8 cellular contexts compared by ENCODE assay signal in the genomic region with DNA sequence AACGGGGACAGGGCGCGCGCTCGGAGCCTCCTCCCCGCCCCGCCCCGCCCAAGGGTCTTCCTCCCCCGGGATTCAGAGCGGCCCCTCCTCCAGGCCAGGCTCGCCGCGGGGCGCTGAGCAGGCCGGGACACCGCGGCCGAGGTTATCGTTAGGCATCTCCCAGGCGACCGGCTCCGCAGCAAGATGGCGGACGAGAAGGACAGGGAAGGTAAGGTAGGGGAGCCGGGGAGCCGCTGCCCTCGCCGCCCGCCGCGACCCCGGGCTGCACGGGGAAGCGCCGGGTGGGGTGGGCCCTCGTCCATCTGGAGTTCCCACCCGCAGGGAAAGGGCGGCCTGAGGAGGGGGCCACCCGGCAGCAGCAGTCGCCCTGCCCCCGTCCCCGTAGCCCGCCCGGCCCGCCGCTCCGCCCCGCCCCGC.
A peak's percentile ranks its signal among the peaks of the same experiment; 100 is the strongest.
DNase-seq lines count a peak whose midpoint lies in the region; ATAC-seq and TF ChIP-seq lines count a peak whose summit lies in the region.

No MANE protein-coding gene starts in this region.

- TF ChIP-seq CTCF in Caco-2 (IDR thresholded peaks at IDR 0.05; ENCODE audit: insufficient read depth in 1 of 2, low read depth in 1 of 2, low read length in 1 of 2, severe bottlenecking in 1 of 2, unreplicated experiment in 1 of 2) (no peak), fibroblast of the aortic adventitia (IDR thresholded peaks at IDR 0.05; ENCODE audit: insufficient read depth, low read length) (no peak)

- ATAC-seq in GM19468 (IDR thresholded peaks at IDR 0.05; ENCODE audit: extremely low read depth, unreplicated experiment) (peak; percentile 65), HG03565 (IDR thresholded peaks at IDR 0.05; ENCODE audit: unreplicated experiment) (peak; percentile 57), aorta (ENCODE audit: low FRiP score) (peak; percentile 75)

- peak overlapping the region; percentile 96 to 100 for H3K27ac ChIP-seq in aorta (ENCODE audit: low read depth in 1 of 2, low read length in 2 of 2)

- H3K4me3 Mint-ChIP-seq in Caco-2 (ENCODE audit: unreplicated experiment), result peak overlapping the region; percentile 91

- BruUV-seq in Caco-2 (replicated peaks; lab: Mats Ljungman, UMichigan), result no TSS peak

- H3K36me3 ChIP-seq in Caco-2 (ENCODE audit: control insufficient read depth, insufficient read depth, low read length), result no peaks in the 10 kb centered on the region
- H3K36me3 ChIP-seq in aorta (ENCODE audit: control insufficient read depth in 1 of 2, insufficient read depth in 2 of 2, low read length in 1 of 2), result no peaks in the 10 kb centered on the region

- H3K4me1 ChIP-seq in Caco-2, result peaks cover 21% of the 10 kb centered on the region
- H3K4me1 ChIP-seq in aorta (ENCODE audit: control insufficient read depth in 1 of 2, insufficient read depth in 2 of 2, low read length in 2 of 2), result peaks cover under 1 to 4% of the 10 kb centered on the region in 2 donors

- CTCF ChIA-PET in Caco-2 (lab: Charles Lee), result interaction anchor here (0.6 to 1.2 kb wide), 5 partner anchors 17 to 134 kb away, joined by 3 to 7 read pairs (median 3); no protein-coding TSS in a partner anchor

- intact Hi-C loops in Caco-2 (cut with micrococcal nuclease; ENCODE audit: unreplicated experiment) (loop anchor here (1.0 to 5.0 kb wide), 6 partner anchors 17 to 509 kb away; partner anchors contain the start of genes CATSPERE, COX20 and DESI2), aorta (cut with DNase I) (loop anchor here (1.0 to 5.0 kb wide), 4 partner anchors 72 to 135 kb away; partner anchors contain the start of genes HNRNPU (in 2 of the 2) and COX20 (in 1 of the 2))

- peak overlapping the region; percentile 99 for H3K27ac Mint-ChIP-seq in Caco-2 (ENCODE audit: unreplicated experiment)

- H3K27me3 ChIP-seq in Caco-2 (replicated peaks; ENCODE audit: control insufficient read depth, insufficient read depth, low read length) (no peaks in the 10 kb centered on the region), aorta (ENCODE audit: control insufficient read depth in 1 of 2, insufficient read depth in 2 of 2, low read length in 1 of 2) (no peaks in the 10 kb centered on the region)

- DNase-seq in Caco-2, result peak; percentile 92
- peak; percentile 98 for DNase-seq in NCI-H82 (lab: John Stamatoyannopoulos, UW)
- peak; percentile 83 for DNase-seq in activated CD8-positive, alpha-beta memory T cell treated with anti-CD3 and anti-CD28 coated beads, Interleukin-2, amount 50 U/mL, for 48 hours
- peak; percentile 67 for DNase-seq in fibroblast of the aortic adventitia (ENCODE audit: low read depth)
- peak; percentile 91 for DNase-seq in occipital lobe (lab: John Stamatoyannopoulos, UW)
- DNase-seq in aorta, result peak in 1 of 2 donors; percentile 88

- H3K4me3 ChIP-seq in Caco-2 (ENCODE audit: low read depth, low read length), result peak overlapping the region; percentile 82
- peak overlapping the region; percentile 74 for H3K4me3 ChIP-seq in fibroblast of the aortic adventitia (ENCODE audit: low read depth, low read length)
- H3K4me3 ChIP-seq in aorta (ENCODE audit: low read length in 2 of 2), result peak overlapping the region; percentile 56 to 94

- POLR2A ChIA-PET in Caco-2 (lab: Charles Lee), result interaction anchor here (1.0 to 1.6 kb wide), 3 partner anchors 18 to 134 kb away, joined by 3 to 19 read pairs (median 7); partner anchors contain the start of gene HNRNPU

- H3K27me3 Mint-ChIP-seq in Caco-2 (ENCODE audit: insufficient read depth, unreplicated experiment), result no peaks in the 10 kb centered on the region

- H3K36me3 Mint-ChIP-seq in Caco-2 (ENCODE audit: insufficient read depth, unreplicated experiment), result peaks cover 28% of the 10 kb centered on the region

- H3K4me1 Mint-ChIP-seq in Caco-2 (ENCODE audit: low read depth, unreplicated experiment), result peaks cover 20% of the 10 kb centered on the region

- H3K9me3 Mint-ChIP-seq in Caco-2 (ENCODE audit: unreplicated experiment), result no peaks in the 10 kb centered on the region

- H3K9me3 ChIP-seq in Caco-2 (no peaks in the 10 kb centered on the region), aorta (ENCODE audit: control insufficient read depth, low read length) (no peaks in the 10 kb centered on the region)

- WGBS in aorta, 2 donors, result 0% methylated on average over 13 to 49 of the region's 49 CpGs
